In the genomic region with DNA sequence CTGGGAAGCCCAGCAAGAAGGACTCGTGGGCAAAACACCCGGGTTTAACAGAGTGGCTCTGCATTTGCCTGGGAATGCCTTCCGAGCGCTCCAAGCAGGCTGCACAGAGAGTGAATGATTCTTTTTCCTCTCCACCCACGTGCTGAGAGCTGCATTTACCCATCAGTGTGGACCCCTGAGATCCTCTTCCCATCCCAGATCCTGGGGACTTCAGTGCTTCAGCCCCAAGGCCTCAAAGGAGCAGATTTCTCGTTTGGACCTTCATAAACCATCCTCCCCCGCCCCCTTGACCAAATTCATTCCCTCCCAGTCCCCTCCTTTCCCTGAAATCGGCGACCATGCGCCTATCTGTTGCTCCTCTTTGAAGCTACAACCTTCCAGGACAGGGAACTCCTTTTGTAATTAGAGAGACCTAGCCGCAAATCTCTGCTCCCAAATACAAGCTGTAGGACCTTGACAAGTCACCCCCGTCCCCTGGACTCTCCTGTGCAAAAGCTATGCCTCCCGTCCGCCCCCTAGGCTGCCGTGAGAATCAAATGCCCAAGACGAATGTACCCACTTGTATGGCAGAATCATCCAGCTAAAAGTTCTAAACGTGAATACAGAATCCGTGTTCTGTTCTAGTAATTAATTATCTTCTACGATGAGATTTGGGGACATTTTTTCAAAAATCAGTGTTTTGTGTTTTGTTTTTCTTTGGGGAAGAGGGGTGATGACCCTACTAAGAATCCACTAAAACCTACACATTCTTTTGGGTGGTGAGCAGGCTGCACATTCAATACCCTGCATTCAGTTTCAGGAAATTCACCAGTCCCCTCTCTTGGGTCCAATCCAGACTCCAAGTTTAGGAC, we compare ENCODE assay signal across 24 cellular contexts. TPM values are rescaled to one million over a fixed set of nuclear protein-coding genes. Genes with fewer than 3 reads are reported as not detected.
DNase-seq lines count a peak whose midpoint lies in the region; ATAC-seq and TF ChIP-seq lines count a peak whose summit lies in the region.
"Had no signal": no experiment of that assay in that cellular context is flagged by ENCODE, and none has a peak within 500 bp of the region (broad histone marks: within the 10 kb centered on the region; RNA-seq: fewer than 3 reads in every experiment).

No MANE protein-coding gene starts in this region.

- ATAC-seq in Right ventricle myocardium inferior (no peak), WTC11 (no peak), upper lobe of left lung (ENCODE audit: low FRiP score in 2 of 2) (no peak), GM18498 (IDR thresholded peaks at IDR 0.05; ENCODE audit: unreplicated experiment) (no peak)
- ATAC-seq in effector memory CD8-positive, alpha-beta T cell (replicated peaks) = no peak

- POLR2A ChIA-PET in WTC11 (lab: Charles Lee) = no interaction called here

- no peaks in the 10 kb centered on the region for H3K36me3 Mint-ChIP-seq in WTC11
- H3K36me3 Mint-ChIP-seq in effector memory CD8-positive, alpha-beta T cell (ENCODE audit: insufficient read depth) = peaks cover 3% of the 10 kb centered on the region
- H3K36me3 Mint-ChIP-seq: CD14-positive monocyte had no signal

- H3K4me1 Mint-ChIP-seq in WTC11 = peaks cover 79% of the 10 kb centered on the region
- no peaks in the 10 kb centered on the region for H3K4me1 Mint-ChIP-seq in effector memory CD8-positive, alpha-beta T cell (ENCODE audit: low read depth in 2 of 2)
- H3K4me1 Mint-ChIP-seq: CD14-positive monocyte had no signal

- no peak for TF ChIP-seq CTCF in right atrium auricular region (IDR thresholded peaks at IDR 0.05)
- TF ChIP-seq CTCF in WTC11 (IDR thresholded peaks at IDR 0.05) = no peak
- no peak for TF ChIP-seq CTCF in upper lobe of left lung (IDR thresholded peaks at IDR 0.05)

- WGBS in upper lobe of left lung, 2 donors = 14 to 32% methylated on average over 17 to 19 of the region's 19 CpGs

- no peaks in the 10 kb centered on the region for H3K27me3 ChIP-seq in right atrium auricular region
- H3K27me3 ChIP-seq in upper lobe of left lung = peaks cover 0 to 22% (median 5%) of the 10 kb centered on the region in 4 donors
- H3K27me3 ChIP-seq: SJSA1 had no signal

- H3K4me3 Mint-ChIP-seq in WTC11 = peak overlapping the region; percentile 34
- H3K4me3 Mint-ChIP-seq in effector memory CD8-positive, alpha-beta T cell = no peak overlapping the region

- no peak overlapping the region for H3K4me3 ChIP-seq in right atrium auricular region
- peak overlapping the region in 3 of 4 donors; percentile 1 to 27 (median 27) for H3K4me3 ChIP-seq in upper lobe of left lung
- H3K4me3 ChIP-seq: HAP-1, SJSA1 had no signal

- TF ChIP-seq POLR2A in upper lobe of left lung (IDR thresholded peaks at IDR 0.05) = no peak

- H3K27ac Mint-ChIP-seq in WTC11 = no peak overlapping the region
- H3K27ac Mint-ChIP-seq in effector memory CD8-positive, alpha-beta T cell = no peak overlapping the region
- H3K27ac Mint-ChIP-seq: CD14-positive monocyte, IgD-negative memory B cell had no signal

- TF ChIP-seq EP300 in upper lobe of left lung (IDR thresholded peaks at IDR 0.05) = no peak

- peaks cover 40% of the 10 kb centered on the region for H3K36me3 ChIP-seq in right atrium auricular region
- H3K36me3 ChIP-seq in upper lobe of left lung = no peaks in the 10 kb centered on the region
- H3K36me3 ChIP-seq: SJSA1 had no signal

- peak overlapping the region; percentile 88 to 90 for H3K27ac ChIP-seq in right atrium auricular region
- peak overlapping the region; percentile 52 to 79 (median 78) for H3K27ac ChIP-seq in upper lobe of left lung
- H3K27ac ChIP-seq: RWPE1, SJSA1 had no signal

- intact Hi-C loops in Right ventricle myocardium inferior (cut with DNase I) = no loop called here

- peaks cover 100% of the 10 kb centered on the region for H3K27me3 Mint-ChIP-seq in WTC11 (ENCODE audit: low read depth)
- H3K27me3 Mint-ChIP-seq in effector memory CD8-positive, alpha-beta T cell = peaks cover 76 to 99% of the 10 kb centered on the region in 2 donors

- H3K9me3 ChIP-seq in right atrium auricular region (no peaks in the 10 kb centered on the region), upper lobe of left lung (no peaks in the 10 kb centered on the region)
- H3K9me3 ChIP-seq: Caco-2, HAP-1, SJSA1 had no signal

- DNase-seq in right atrium auricular region (ENCODE audit: low spot score) (no peak), Right ventricle myocardium inferior (ENCODE audit: missing footprints) (no peak), WTC11 (ENCODE audit: low spot score) (no peak), islet precursor cell (peak; percentile 54), upper lobe of left lung (no peak), DMS153 treated with DMSO at 0.1 percent for 48 hours (lab: John Stamatoyannopoulos, UW; ENCODE audit: unreplicated experiment) (no peak)
- DNase-seq in effector memory CD8-positive, alpha-beta T cell = no peak
- DNase-seq: Caco-2; DMS53; GDM1; MV-4-11; NCI-H1436; NCI-H2081 treated with DMSO at 0.1 percent for 48 hours; NCI-H2227 treated with DMSO at 0.1 percent for 48 hours; NCI-H69; NK-92 treated with Interleukin-12 subunit alpha and Interleukin-12 subunit beta, amount 100 ng/mL, for 24 hours had no signal

- H3K4me1 ChIP-seq in right atrium auricular region (peaks cover 0 to 88% of the 10 kb centered on the region in 2 donors), upper lobe of left lung (peaks cover 0 to 6% (median 2%) of the 10 kb centered on the region in 4 donors)
- H3K4me1 ChIP-seq: Caco-2, HAP-1, SJSA1 had no signal

- H3K9me3 Mint-ChIP-seq in WTC11 = no peaks in the 10 kb centered on the region
- no peaks in the 10 kb centered on the region for H3K9me3 Mint-ChIP-seq in effector memory CD8-positive, alpha-beta T cell

- CTCF ChIA-PET in WTC11 (lab: Charles Lee) = interaction anchor here (0.8 to 2.4 kb wide), 9 partner anchors 9 to 416 kb away, joined by 3 to 9 read pairs (median 4); partner anchors contain the start of gene TBX5

TF ChIP-seq in WTC11, 78 proteins besides CTCF, POLR2A, EP300 and RAD21 (continues in another document):
- TF ChIP-seq FOXP1 (CRISPR knock-in tag; IDR thresholded peaks at IDR 0.05; ENCODE audit: borderline replicate concordance) = no peak
- no peak for TF ChIP-seq ZBTB21 (CRISPR knock-in tag; IDR thresholded peaks at IDR 0.05; ENCODE audit: borderline replicate concordance)
- no peak for TF ChIP-seq ZNF425 (CRISPR knock-in tag; conservative IDR thresholded peaks at IDR 0.05)
- no peak for TF ChIP-seq E2F4 (CRISPR knock-in tag; IDR thresholded peaks at IDR 0.05; ENCODE audit: borderline replicate concordance, low read depth)
- TF ChIP-seq TEAD4 (CRISPR knock-in tag; IDR thresholded peaks at IDR 0.05) = no peak
- TF ChIP-seq STAT6 (CRISPR knock-in tag; conservative IDR thresholded peaks at IDR 0.05; ENCODE audit: low read depth) = no peak
- TF ChIP-seq JUN (CRISPR knock-in tag; IDR thresholded peaks at IDR 0.05) = no peak

RNA-seq across cellular contexts. Expression of gene TBX5, which starts 8.8 kb away (rescaled TPM):
- total RNA-seq in right atrium auricular region (100 to 1,000 TPM; 238 to 345 TPM), Right ventricle myocardium inferior (55.8 TPM), WTC11 (2021) (0.21 to 0.33 TPM (median 0.21 TPM) in 3 replicates), upper lobe of left lung (10 to 100 TPM in 5 of 6 donors, 1 to 10 TPM in 1; 9.7 to 24.0 (median 17.9) TPM)
- total RNA-seq: A172, Caco-2, LHCN-M2, SJSA1 had no signal

Comparison
In these comparisons a context has a peak if more than half of its experiments do, and no peak if none do; other contexts are left out.
1. H3K4me3 ChIP-seq: peak in upper lobe of left lung (3 of 4); none in right atrium auricular region (0 of 2).